1 cellular context compared by ENCODE assay signal in the genomic region with DNA sequence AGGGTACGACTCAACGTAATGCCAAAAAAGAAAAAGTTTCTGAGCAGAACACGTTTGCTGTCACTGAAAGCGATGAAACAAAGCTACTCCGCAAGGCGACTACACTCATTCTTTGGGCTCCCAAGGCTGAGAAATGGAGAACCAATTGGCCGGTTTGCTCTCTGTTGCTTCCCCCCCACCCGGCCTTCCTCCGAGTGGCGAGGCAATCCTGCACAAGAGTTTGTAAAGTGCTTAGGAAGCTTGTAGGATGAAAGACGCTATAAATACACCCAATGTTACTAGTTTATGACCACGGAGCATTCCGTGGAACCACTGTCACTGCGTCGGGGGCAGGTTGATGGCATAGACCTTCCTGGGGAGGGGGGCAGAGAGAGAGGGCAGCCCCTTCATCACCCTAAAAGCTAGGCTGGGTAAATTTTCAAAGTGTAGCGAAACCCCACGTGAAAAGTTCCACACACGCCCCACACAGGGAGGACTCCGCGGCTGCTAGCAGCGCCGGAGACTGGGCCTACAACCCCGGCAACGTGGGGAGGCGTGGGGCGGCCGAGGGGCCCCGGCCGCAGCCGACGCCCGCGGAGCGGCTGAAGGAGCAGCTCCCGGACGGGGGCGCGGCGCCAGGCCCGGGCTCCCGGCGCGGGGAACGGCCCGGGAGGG.
TF ChIP-seq lines count a peak whose summit lies in the region.

No MANE protein-coding gene starts in this region.

TF ChIP-seq in SK-N-SH treated with all-trans-retinoic acid at 6 μM for 48 hours, 23 proteins besides CTCF, POLR2A, EP300 and RAD21 (continued from another document):
- TF ChIP-seq CREB5 (CRISPR knock-in tag; IDR thresholded peaks at IDR 0.05; ENCODE audit: low read depth) = no peak
- no peak for TF ChIP-seq ZNF8 (CRISPR knock-in tag; IDR thresholded peaks at IDR 0.05)
- no peak for TF ChIP-seq ISL1 (CRISPR knock-in tag; IDR thresholded peaks at IDR 0.05)
- TF ChIP-seq, protein P1, sequence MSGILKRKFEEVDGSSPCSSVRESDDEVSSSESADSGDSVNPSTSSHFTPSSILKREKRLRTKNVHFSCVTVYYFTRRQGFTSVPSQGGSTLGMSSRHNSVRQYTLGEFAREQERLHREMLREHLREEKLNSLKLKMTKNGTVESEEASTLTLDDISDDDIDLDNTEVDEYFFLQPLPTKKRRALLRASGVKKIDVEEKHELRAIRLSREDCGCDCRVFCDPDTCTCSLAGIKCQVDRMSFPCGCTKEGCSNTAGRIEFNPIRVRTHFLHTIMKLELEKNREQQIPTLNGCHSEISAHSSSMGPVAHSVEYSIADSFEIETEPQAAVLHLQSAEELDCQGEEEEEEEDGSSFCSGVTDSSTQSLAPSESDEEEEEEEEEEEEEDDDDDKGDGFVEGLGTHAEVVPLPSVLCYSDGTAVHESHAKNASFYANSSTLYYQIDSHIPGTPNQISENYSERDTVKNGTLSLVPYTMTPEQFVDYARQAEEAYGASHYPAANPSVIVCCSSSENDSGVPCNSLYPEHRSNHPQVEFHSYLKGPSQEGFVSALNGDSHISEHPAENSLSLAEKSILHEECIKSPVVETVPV (CRISPR knock-in tag; IDR thresholded peaks at IDR 0.05) = no peak
- TF ChIP-seq TCF4 (CRISPR knock-in tag; IDR thresholded peaks at IDR 0.05; ENCODE audit: borderline replicate concordance) = no peak
